15 cellular contexts compared by ENCODE assay signal in genomic region chr7:158728911-158729645, GRCh38.
"Had no signal": no experiment of that assay in that cellular context is flagged by ENCODE, and none has a peak within 500 bp of the region (broad histone marks: within the 10 kb centered on the region; RNA-seq: fewer than 3 reads in every experiment).

No MANE protein-coding gene starts in this region.

- H3K27ac Mint-ChIP-seq: mesothelial cell of epicardium had no signal

- H3K27ac ChIP-seq: breast epithelium, lower lobe of right lung, skin epidermis, thyroid gland, vagina had no signal

- ATAC-seq: lower lobe of right lung, T-helper 17 cell had no signal

- H3K4me1 Mint-ChIP-seq: activated B cell treated with CpG ODN at 0.5 μM for 24 hours, mesothelial cell of epicardium, T-helper 17 cell had no signal

- H3K27me3 ChIP-seq: breast epithelium, neutrophil, thyroid gland, vagina had no signal

- H3K27me3 Mint-ChIP-seq: activated B cell treated with CpG ODN at 0.5 μM for 24 hours, T-helper 17 cell had no signal

- H3K4me1 ChIP-seq: breast epithelium, lower lobe of right lung, thyroid gland, vagina had no signal

- H3K9me3 ChIP-seq: breast epithelium, lower lobe of right lung, neutrophil, thyroid gland, vagina had no signal

- H3K36me3 ChIP-seq: breast epithelium had no signal

- H3K4me3 Mint-ChIP-seq: activated B cell treated with CpG ODN at 0.5 μM for 24 hours; activated T-helper 1 cell treated with anti-CD3 and anti-CD28 coated beads, Interleukin-12 subunit alpha, Interleukin-12 subunit beta, Interleukin-2, Interleukin-4 antibody, amounts not matched to agents 30 ng/mL and 10 ng/mL and 1 ng/mL, durations not matched to agents 14 hours and 24 hours and 36 hours; mesothelial cell of epicardium; T-helper 17 cell had no signal

- DNase-seq: activated B cell treated with CpG ODN at 0.5 μM for 24 hours; activated CD4-positive, alpha-beta T cell treated with anti-CD3 and anti-CD28 coated beads, Interleukin-2, amount 50 U/mL, for 4 hours; activated naive CD4-positive, alpha-beta T cell treated with anti-CD3 and anti-CD28 coated beads, Interleukin-2, amount 50 U/mL, for 16 hours; hypothalamus; kidney glomerular epithelial cell; lower lobe of right lung; stimulated activated CD4-positive, alpha-beta T cell treated with anti-CD3 and anti-CD28 coated beads, Interleukin-4, amount 100 ng/mL, for 4 hours; T-helper 17 cell; thyroid gland had no signal

- H3K4me3 ChIP-seq: breast epithelium, lower lobe of right lung, skin epidermis, thyroid gland, vagina had no signal

- H3K9me3 Mint-ChIP-seq: activated B cell treated with CpG ODN at 0.5 μM for 24 hours; activated T-helper 1 cell treated with anti-CD3 and anti-CD28 coated beads, Interleukin-12 subunit alpha, Interleukin-12 subunit beta, Interleukin-2, Interleukin-4 antibody, amounts not matched to agents 30 ng/mL and 10 ng/mL and 1 ng/mL, durations not matched to agents 14 hours and 24 hours and 36 hours had no signal
